In the genomic region with DNA sequence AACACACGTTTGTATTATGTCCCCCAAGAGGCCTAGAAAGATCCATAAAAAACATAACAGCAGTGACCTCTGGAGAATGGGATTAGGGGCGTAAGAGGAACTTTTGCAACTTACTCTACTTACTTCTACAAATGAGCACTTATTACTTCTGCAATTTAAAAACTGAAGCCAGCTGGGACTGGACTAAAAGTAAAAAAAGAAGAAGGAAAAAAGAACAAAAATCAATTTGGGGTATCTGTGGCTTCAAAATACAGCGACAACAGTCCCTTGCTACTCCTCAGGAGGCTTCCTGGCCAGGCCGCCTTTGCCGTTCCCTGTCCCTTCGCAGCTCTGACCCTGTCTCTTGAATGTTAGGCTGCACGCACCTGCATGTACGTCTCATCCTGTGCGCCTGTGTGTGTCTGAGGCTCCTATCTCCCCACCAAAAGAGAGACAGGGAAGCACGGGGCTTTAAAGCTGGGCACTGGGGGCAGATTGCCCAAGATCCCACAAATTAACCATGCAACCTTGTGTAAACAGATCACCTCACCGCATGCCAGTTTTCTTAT, we compare ENCODE assay signal across 21 cellular contexts. TPM values are rescaled to one million over a fixed set of nuclear protein-coding genes. Genes with fewer than 3 reads are reported as not detected.
A peak's percentile ranks its signal among the peaks of the same experiment; 100 is the strongest.
DNase-seq lines count a peak whose midpoint lies in the region; FAIRE-seq and TF ChIP-seq lines count a peak whose summit lies in the region.
"Had no signal": no experiment of that assay in that cellular context is flagged by ENCODE, and none has a peak within 500 bp of the region (broad histone marks: within the 10 kb centered on the region; RNA-seq: fewer than 3 reads in every experiment).

No MANE protein-coding gene starts in this region.

- H2BK120ac ChIP-seq in neuronal stem cell (ENCODE audit: low read depth, low read length), result no peak overlapping the region

- H2AFZ ChIP-seq in astrocyte (ENCODE audit: low read depth, low read length) (no peak overlapping the region), neuronal stem cell (ENCODE audit: low read length) (no peak overlapping the region)
- H2AFZ ChIP-seq: hepatocyte had no signal

- no peaks in the 10 kb centered on the region for H3K27me3 Mint-ChIP-seq in astrocyte (ENCODE audit: low read depth, unreplicated experiment)
- H3K27me3 Mint-ChIP-seq: activated naive CD4-positive, alpha-beta T cell treated with anti-CD3 and anti-CD28 coated beads, Interleukin-2, amount 50 U/mL, for 24 hours; activated T-cell treated with anti-CD3 and anti-CD28 coated beads, Interleukin-2, amount 50 U/mL, for 24 hours; IgD-negative memory B cell had no signal

- H4K91ac ChIP-seq in neuronal stem cell (ENCODE audit: low read depth, low read length, poor library complexity), result no peak overlapping the region

- DNase-seq in GF-D8 (lab: John Stamatoyannopoulos, UW), result peak; percentile 60
- peak; percentile 65 to 73 for DNase-seq in Kasumi-1 (lab: John Stamatoyannopoulos, UW)
- DNase-seq in astrocyte (ENCODE audit: low read depth), result no peak
- no peak for DNase-seq in neuronal stem cell (ENCODE audit: low spot score)
- DNase-seq in HAP-1 (ENCODE audit: low spot score in 2 of 2), result no peak
- no peak for DNase-seq in NCI-H1436 treated with DMSO at 0.1 percent for 48 hours (lab: John Stamatoyannopoulos, UW)
- no peak for DNase-seq in NCI-H526 (lab: John Stamatoyannopoulos, UW)
- DNase-seq: activated CD4-positive, alpha-beta T cell treated with anti-CD3 and anti-CD28 coated beads, Interleukin-2, amount 50 U/mL, for 48 hours; activated T-cell treated with anti-CD3 and anti-CD28 coated beads, Interleukin-2, amount 50 U/mL, for 24 hours; DMS153; effector CD8-positive, alpha-beta T cell; NCI-H1417; NCI-H2171 treated with DMSO at 0.1 percent for 48 hours; NK-92 treated with Interleukin-12 subunit alpha and Interleukin-12 subunit beta, amount 100 ng/mL, for 24 hours; transverse colon had no signal

- in situ Hi-C loops in HAP-1 (cut with MboI; ENCODE audit: low sequenced_read_pairs), result no loop called here

- H3K18ac ChIP-seq in neuronal stem cell (ENCODE audit: low read length), result no peak overlapping the region

- H3K4me3 ChIP-seq in astrocyte (ENCODE audit: insufficient read depth, low read depth, low read length) (no peak overlapping the region), neuronal stem cell (ENCODE audit: low read length in 2 of 2) (no peak overlapping the region), HAP-1 (no peak overlapping the region)
- H3K4me3 ChIP-seq: hepatocyte, pancreas, SK-N-MC, skin epidermis, transverse colon had no signal

- no peak overlapping the region for H3K4ac ChIP-seq in neuronal stem cell (ENCODE audit: low read length)

- no peak overlapping the region for H3K4me3 Mint-ChIP-seq in astrocyte (ENCODE audit: unreplicated experiment)
- H3K4me3 Mint-ChIP-seq: activated naive CD4-positive, alpha-beta T cell treated with anti-CD3 and anti-CD28 coated beads, Interleukin-2, amount 50 U/mL, for 24 hours; activated T-cell treated with anti-CD3 and anti-CD28 coated beads, Interleukin-2, amount 50 U/mL, for 24 hours; IgD-negative memory B cell had no signal

- peaks cover 87% of the 10 kb centered on the region for H3K79me2 ChIP-seq in astrocyte (ENCODE audit: insufficient read depth, low read length)

- no peak overlapping the region for H2BK15ac ChIP-seq in neuronal stem cell (ENCODE audit: low read length)

- H3K36me3 ChIP-seq in astrocyte (ENCODE audit: insufficient read depth, low read length) (peaks cover 27% of the 10 kb centered on the region), neuronal stem cell (replicated peaks in 1 of 2; ENCODE audit: control insufficient read depth in 2 of 2, insufficient read depth in 2 of 2, low read length in 2 of 2) (peaks cover 66 to 95% of the 10 kb centered on the region in 2 donors), HAP-1 (replicated peaks) (peaks cover 84% of the 10 kb centered on the region)

- no peak overlapping the region for H2BK12ac ChIP-seq in neuronal stem cell (ENCODE audit: low read length)

- H3K27ac Mint-ChIP-seq in astrocyte (ENCODE audit: unreplicated experiment), result no peak overlapping the region
- H3K27ac Mint-ChIP-seq: activated naive CD4-positive, alpha-beta T cell treated with anti-CD3 and anti-CD28 coated beads, Interleukin-2, amount 50 U/mL, for 24 hours; activated T-cell treated with anti-CD3 and anti-CD28 coated beads, Interleukin-2, amount 50 U/mL, for 24 hours; IgD-negative memory B cell had no signal

- WGBS in neuronal stem cell (ENCODE audit: extremely low coverage in 2 of 2, insufficient read length in 2 of 2, insufficient replicate concordance in 1 of 2), 2 donors, result no CpG with 5 or more reads among the region's 11 CpGs

- H3K9ac ChIP-seq in astrocyte (ENCODE audit: low read length) (no peak overlapping the region), neuronal stem cell (ENCODE audit: low read depth, low read length, poor library complexity) (peak overlapping the region; percentile 34)

- peak overlapping the region; percentile 56 for H3K4me2 ChIP-seq in astrocyte (ENCODE audit: low read length)
- H3K4me2 ChIP-seq in neuronal stem cell (ENCODE audit: insufficient read depth, low read length, poor library complexity, severe bottlenecking), result no peak overlapping the region
- H3K4me2 ChIP-seq: hepatocyte had no signal

- H2BK5ac ChIP-seq in neuronal stem cell (ENCODE audit: low read length), result no peak overlapping the region

- H3K9me3 Mint-ChIP-seq in astrocyte (ENCODE audit: unreplicated experiment), result no peaks in the 10 kb centered on the region
- H3K9me3 Mint-ChIP-seq: activated naive CD4-positive, alpha-beta T cell treated with anti-CD3 and anti-CD28 coated beads, Interleukin-2, amount 50 U/mL, for 24 hours; activated T-cell treated with anti-CD3 and anti-CD28 coated beads, Interleukin-2, amount 50 U/mL, for 24 hours; IgD-negative memory B cell had no signal

- peaks cover 82% of the 10 kb centered on the region for H4K20me1 ChIP-seq in astrocyte (ENCODE audit: insufficient read depth, low read length)

- no peak overlapping the region for H2AK5ac ChIP-seq in neuronal stem cell (ENCODE audit: low read depth, low read length)

- TF ChIP-seq CTCF in astrocyte (IDR thresholded peaks at IDR 0.05; ENCODE audit: insufficient read depth, low read depth, low read length), result no peak

- no peaks in the 10 kb centered on the region for H3K9me3 ChIP-seq in astrocyte (ENCODE audit: insufficient read depth, low read depth, low read length)
- H3K9me3 ChIP-seq in neuronal stem cell (replicated peaks in 1 of 2; ENCODE audit: control insufficient read depth in 2 of 2, insufficient read depth in 1 of 2, low read depth in 1 of 2, low read length in 2 of 2), result peaks cover 0 to 2% of the 10 kb centered on the region in 2 donors
- H3K9me3 ChIP-seq in HAP-1, result no peaks in the 10 kb centered on the region
- H3K9me3 ChIP-seq: pancreas, transverse colon had no signal

- H3K36me3 Mint-ChIP-seq in astrocyte (ENCODE audit: low read depth, unreplicated experiment), result peaks cover 14% of the 10 kb centered on the region

- H3K23ac ChIP-seq in neuronal stem cell (ENCODE audit: low read depth, low read length, poor library complexity), result no peak overlapping the region

- H3K27me3 ChIP-seq in astrocyte (ENCODE audit: insufficient read depth, low read length), result no peaks in the 10 kb centered on the region
- no peaks in the 10 kb centered on the region for H3K27me3 ChIP-seq in neuronal stem cell (ENCODE audit: control insufficient read depth in 3 of 3, insufficient read depth in 3 of 3, low read depth in 1 of 3, low read length in 3 of 3)
- H3K27me3 ChIP-seq in HAP-1 (ENCODE audit: low read depth), result no peaks in the 10 kb centered on the region
- H3K27me3 ChIP-seq: hepatocyte, pancreas, transverse colon had no signal

- H3K27ac ChIP-seq in astrocyte (ENCODE audit: low read depth, low read length) (no peak overlapping the region), neuronal stem cell (replicated peaks; ENCODE audit: low read length) (no peak overlapping the region)
- H3K27ac ChIP-seq: hepatocyte, SK-N-MC had no signal

- no peak overlapping the region for H3K14ac ChIP-seq in neuronal stem cell (ENCODE audit: low read length)

- peaks cover 18% of the 10 kb centered on the region for H3K79me1 ChIP-seq in neuronal stem cell (ENCODE audit: low read depth, low read length)

- peak; percentile 34 for FAIRE-seq in astrocyte (lab: Jason Lieb, UNC)
- FAIRE-seq: pancreas had no signal

- H4K8ac ChIP-seq in neuronal stem cell (ENCODE audit: low read depth, low read length), result no peak overlapping the region

- H3K4me1 Mint-ChIP-seq in astrocyte (ENCODE audit: low read depth, unreplicated experiment), result peaks cover 44% of the 10 kb centered on the region

- peaks cover 46% of the 10 kb centered on the region for H3K4me1 ChIP-seq in astrocyte (ENCODE audit: insufficient read depth, low read length)
- peaks cover 0 to 3% of the 10 kb centered on the region in 2 donors for H3K4me1 ChIP-seq in neuronal stem cell (ENCODE audit: control insufficient read depth in 2 of 2, insufficient read depth in 1 of 2, low read depth in 1 of 2, low read length in 2 of 2)
- H3K4me1 ChIP-seq in HAP-1, result no peaks in the 10 kb centered on the region
- H3K4me1 ChIP-seq: pancreas, transverse colon had no signal

RNA-seq across cellular contexts. Expression of a gene that starts 12.1 kb away (rescaled TPM):
- 25.1 and 28.1 TPM in 2 replicates for total RNA-seq in astrocyte
- polyA plus RNA-seq in neuronal stem cell (2013, experiment 1 of 2), result 16.8 TPM
- polyA plus RNA-seq in neuronal stem cell (2013, experiment 2 of 2), result 16.0 TPM

RNA-seq across cellular contexts. Expression of a gene that starts 12.5 kb away (rescaled TPM):
- 75.0 and 80.8 TPM in 2 replicates for total RNA-seq in astrocyte
- 94.3 TPM for polyA plus RNA-seq in neuronal stem cell (2013, experiment 1 of 2)
- 93.2 TPM for polyA plus RNA-seq in neuronal stem cell (2013, experiment 2 of 2)

RNA-seq across cellular contexts. Expression of a gene that starts 16.9 kb away (rescaled TPM):
- total RNA-seq in astrocyte, result 45.8 and 54.6 TPM in 2 replicates
- polyA plus RNA-seq in neuronal stem cell (2013, experiment 1 of 2), result 37.2 TPM
- 37.3 TPM for polyA plus RNA-seq in neuronal stem cell (2013, experiment 2 of 2)

RNA-seq across cellular contexts. Expression of a gene that starts 54.6 kb away (rescaled TPM):
- total RNA-seq in astrocyte, result 233 and 270 TPM in 2 replicates
- polyA plus RNA-seq in neuronal stem cell (2013, experiment 1 of 2), result 54.5 TPM
- polyA plus RNA-seq in neuronal stem cell (2013, experiment 2 of 2), result 53.6 TPM

Comparison
In these comparisons a context has a peak if more than half of its experiments do, and no peak if none do; other contexts are left out.
1. DNase-seq: peak in GF-D8 (single experiment) and Kasumi-1 (2 of 2); none in astrocyte (single experiment), neuronal stem cell (single experiment), HAP-1 (0 of 2), NCI-H1436 treated with DMSO at 0.1 percent for 48 hours (single experiment) and NCI-H526 (0 of 2).